20 cellular contexts compared by ENCODE assay signal in genomic region chr2:218024336-218024735, GRCh38. TPM values are rescaled to one million over a fixed set of nuclear protein-coding genes. Genes with fewer than 3 reads are reported as not detected.
A peak's percentile ranks its signal among the peaks of the same experiment; 100 is the strongest.
DNase-seq lines count a peak whose midpoint lies in the region; ATAC-seq and TF ChIP-seq lines count a peak whose summit lies in the region.
"Had no signal": no experiment of that assay in that cellular context is flagged by ENCODE, and none has a peak within 500 bp of the region (broad histone marks: within the 10 kb centered on the region; RNA-seq: fewer than 3 reads in every experiment).

No MANE protein-coding gene starts in this region.

- H3K4me1 Mint-ChIP-seq in H9 (peaks cover 23 to 45% of the 10 kb centered on the region in 2 experiments), activated B cell treated with CpG ODN at 0.5 μM for 24 hours (peaks cover 6% of the 10 kb centered on the region)
- H3K4me1 Mint-ChIP-seq: activated naive CD4-positive, alpha-beta T cell treated with anti-CD3 and anti-CD28 coated beads, Interleukin-2, amount 50 U/mL, for 24 hours had no signal

- no peaks in the 10 kb centered on the region for H3K79me1 ChIP-seq in H9 (ENCODE audit: insufficient read depth, low read depth, low read length, poor library complexity, severe bottlenecking)

- H2BK12ac ChIP-seq in H9 (ENCODE audit: insufficient read length, low read depth, low read length), result no peak overlapping the region

- H3K27ac ChIP-seq in H9 (ENCODE audit: insufficient read length, low read depth, low read length) (no peak overlapping the region), left ventricle myocardium inferior (replicated peaks) (peak overlapping the region; percentile 89), spleen (no peak overlapping the region)
- H3K27ac ChIP-seq: KMS-11, testis had no signal

- intact Hi-C loops in activated B cell treated with CpG ODN at 0.5 μM for 24 hours (cut with micrococcal nuclease) (no loop called here), left ventricle myocardium inferior (cut with micrococcal nuclease) (no loop called here), spleen (cut with DNase I; ENCODE audit: low total_unique reads) (no loop called here)

- peak; percentile 16 for DNase-seq in H9
- peak; percentile 12 for DNase-seq in activated B cell treated with CpG ODN at 0.5 μM for 24 hours
- peak; percentile 40 for DNase-seq in left ventricle myocardium inferior
- DNase-seq in spleen, result peak; percentile 63
- DNase-seq in NCI-H128 (lab: John Stamatoyannopoulos, UW; ENCODE audit: unreplicated experiment), result no peak
- DNase-seq in NCI-H2107 treated with DMSO at 0.1 percent for 48 hours (lab: John Stamatoyannopoulos, UW; ENCODE audit: unreplicated experiment), result no peak
- DNase-seq: activated CD4-positive, alpha-beta T cell treated with anti-CD3 and anti-CD28 coated beads, Interleukin-2, amount 50 U/mL, for 48 hours; EL; mesenchymal stem cell; NCI-H2029 treated with DMSO at 0.1 percent for 48 hours; NCI-H524 treated with DMSO at 0.1 percent for 48 hours had no signal

- H3K4me3 ChIP-seq in left ventricle myocardium inferior (no peak overlapping the region), spleen (no peak overlapping the region)
- H3K4me3 ChIP-seq: GM23338, testis had no signal

- no peaks in the 10 kb centered on the region for H3K23me2 ChIP-seq in H9 (ENCODE audit: insufficient read length, low read depth, low read length, poor library complexity, severe bottlenecking)

- H3K9ac ChIP-seq in H9 (ENCODE audit: extremely low read depth, insufficient read length, low read length), result no peak overlapping the region
- H3K9ac ChIP-seq: KMS-11 had no signal

- no peak for ATAC-seq in activated B cell treated with CpG ODN at 0.5 μM for 24 hours (ENCODE audit: low read depth)
- no peak for ATAC-seq in GM19023 (IDR thresholded peaks at IDR 0.05; ENCODE audit: unreplicated experiment)
- ATAC-seq: GM23338 had no signal

- H3K27me3 ChIP-seq in H9 (ENCODE audit: insufficient read depth, low read length), result no peaks in the 10 kb centered on the region
- no peaks in the 10 kb centered on the region for H3K27me3 ChIP-seq in left ventricle myocardium inferior (ENCODE audit: low read depth)
- H3K27me3 ChIP-seq in spleen (replicated peaks in 1 of 7), result no peaks in the 10 kb centered on the region
- H3K27me3 ChIP-seq: testis had no signal

- H2AK5ac ChIP-seq in H9 (ENCODE audit: insufficient read length, low read length), result no peak overlapping the region

- H3K36me3 ChIP-seq in left ventricle myocardium inferior (no peaks in the 10 kb centered on the region), spleen (no peaks in the 10 kb centered on the region)

- H3K9me3 ChIP-seq in H9 (ENCODE audit: control insufficient read depth, low read depth, low read length), result no peaks in the 10 kb centered on the region
- H3K9me3 ChIP-seq in left ventricle myocardium inferior (replicated peaks), result no peaks in the 10 kb centered on the region
- no peaks in the 10 kb centered on the region for H3K9me3 ChIP-seq in spleen
- H3K9me3 ChIP-seq: testis had no signal

- H3K36me3 Mint-ChIP-seq in H9 (ENCODE audit: insufficient read depth in 1 of 3, low read depth in 3 of 3) (no peaks in the 10 kb centered on the region), activated B cell treated with CpG ODN at 0.5 μM for 24 hours (ENCODE audit: low read depth) (no peaks in the 10 kb centered on the region)
- H3K36me3 Mint-ChIP-seq: activated naive CD4-positive, alpha-beta T cell treated with anti-CD3 and anti-CD28 coated beads, Interleukin-2, amount 50 U/mL, for 24 hours had no signal

- H3K23ac ChIP-seq in H9 (ENCODE audit: insufficient read length, low read depth, low read length), result no peak overlapping the region

- no peak overlapping the region for H3T11ph ChIP-seq in H9 (ENCODE audit: low read length)

- H3K4me2 ChIP-seq in H9 (ENCODE audit: insufficient read depth, insufficient read length, low read length), result no peak overlapping the region
- H3K4me2 ChIP-seq: GM23338, KMS-11 had no signal

- H3K27me3 Mint-ChIP-seq in H9 (ENCODE audit: low read depth) (peaks cover 8% of the 10 kb centered on the region), activated B cell treated with CpG ODN at 0.5 μM for 24 hours (no peaks in the 10 kb centered on the region)
- H3K27me3 Mint-ChIP-seq: activated naive CD4-positive, alpha-beta T cell treated with anti-CD3 and anti-CD28 coated beads, Interleukin-2, amount 50 U/mL, for 24 hours had no signal

- H3K4me1 ChIP-seq in H9 (ENCODE audit: insufficient read depth, low read length), result peaks cover 3% of the 10 kb centered on the region; the same call in 1 of the 2 replicates
- peaks cover 95% of the 10 kb centered on the region for H3K4me1 ChIP-seq in left ventricle myocardium inferior
- peaks cover 0 to 5% (median 0%) of the 10 kb centered on the region in 6 donors for H3K4me1 ChIP-seq in spleen

- TF ChIP-seq CTCF in H9 (conservative IDR thresholded peaks at IDR 0.05) (no peak), activated B cell treated with CpG ODN at 0.5 μM for 24 hours (IDR thresholded peaks at IDR 0.05) (no peak), left ventricle myocardium inferior (IDR thresholded peaks at IDR 0.05; ENCODE audit: borderline replicate concordance) (no peak), spleen (IDR thresholded peaks at IDR 0.05 in 8 of 11, conservative IDR thresholded peaks at IDR 0.05 in 3 of 11) (no peak)

- no peak overlapping the region for H2BK120ac ChIP-seq in H9 (ENCODE audit: low read depth, low read length, poor library complexity, severe bottlenecking)

- CTCF ChIA-PET in activated B cell treated with CpG ODN at 0.5 μM for 24 hours (lab: Charles Lee), result interaction anchor here (1.2 kb wide), 1 partner anchor 234 kb away, joined by 4 read pairs; no protein-coding TSS in a partner anchor

- no peak overlapping the region for H3K18ac ChIP-seq in H9 (ENCODE audit: insufficient read length, low read depth, low read length)

- no peak overlapping the region for H2BK20ac ChIP-seq in H9 (ENCODE audit: low read depth, low read length, poor library complexity, severe bottlenecking)

- peak overlapping the region in 1 of 3 experiments; percentile 60; a peak in 1 of 7 replicates for H3K27ac Mint-ChIP-seq in H9
- H3K27ac Mint-ChIP-seq in activated B cell treated with CpG ODN at 0.5 μM for 24 hours, result no peak overlapping the region
- H3K27ac Mint-ChIP-seq: activated naive CD4-positive, alpha-beta T cell treated with anti-CD3 and anti-CD28 coated beads, Interleukin-2, amount 50 U/mL, for 24 hours; GM23338; nephron; progenitor cell of endocrine pancreas had no signal

- H3K4me3 Mint-ChIP-seq in H9, result no peak overlapping the region
- H3K4me3 Mint-ChIP-seq in activated B cell treated with CpG ODN at 0.5 μM for 24 hours, result no peak overlapping the region
- H3K4me3 Mint-ChIP-seq: activated naive CD4-positive, alpha-beta T cell treated with anti-CD3 and anti-CD28 coated beads, Interleukin-2, amount 50 U/mL, for 24 hours; GM23338; nephron had no signal

- TF ChIP-seq POLR2A in spleen (IDR thresholded peaks at IDR 0.05), result no peak

- no peak overlapping the region for H3K14ac ChIP-seq in H9 (ENCODE audit: insufficient read depth, low read length)

- H4K5ac ChIP-seq in H9 (ENCODE audit: insufficient read length, low read depth, low read length), result no peak overlapping the region

- H2BK15ac ChIP-seq in H9 (ENCODE audit: low read depth, low read length), result no peak overlapping the region

- no peak overlapping the region for H2AFZ ChIP-seq in H9 (ENCODE audit: low read length)
- H2AFZ ChIP-seq: GM23338 had no signal

- no CpG with 5 or more reads among the region's 2 CpGs for WGBS in H9 (ENCODE audit: extremely low coverage, insufficient read length, low lambda C conversion rate)
- WGBS in spleen, 5 donors, result 74 to 89% (median 80%) methylated on average over 2 of the region's 2 CpGs

- no peaks in the 10 kb centered on the region for H3K9me3 Mint-ChIP-seq in H9
- H3K9me3 Mint-ChIP-seq in activated B cell treated with CpG ODN at 0.5 μM for 24 hours, result no peaks in the 10 kb centered on the region
- H3K9me3 Mint-ChIP-seq: activated naive CD4-positive, alpha-beta T cell treated with anti-CD3 and anti-CD28 coated beads, Interleukin-2, amount 50 U/mL, for 24 hours; GM23338; nephron had no signal

- H2BK5ac ChIP-seq in H9 (ENCODE audit: insufficient read length, low read length), result no peak overlapping the region

- H3K4ac ChIP-seq in H9 (ENCODE audit: low read depth, low read length), result no peak overlapping the region

- POLR2A ChIA-PET in activated B cell treated with CpG ODN at 0.5 μM for 24 hours (lab: Charles Lee), result no interaction called here

- H3K56ac ChIP-seq in H9 (ENCODE audit: insufficient read length, low read depth, low read length), result no peak overlapping the region

- H3K79me2 ChIP-seq in H9 (ENCODE audit: insufficient read depth, low read length), result no peaks in the 10 kb centered on the region

- no peak overlapping the region for H4K91ac ChIP-seq in H9 (ENCODE audit: insufficient read length, low read depth, low read length)

- H4K8ac ChIP-seq in H9 (replicated peaks; ENCODE audit: insufficient read length, low read depth, low read length), result no peak overlapping the region

- H4K20me1 ChIP-seq in H9 (ENCODE audit: control insufficient read depth, insufficient read depth, insufficient read length), result no peaks in the 10 kb centered on the region

RNA-seq across cellular contexts. Expression of gene TNS1, which starts 21.5 kb away (rescaled TPM):
- total RNA-seq in H9 (2021) (3.2 and 3.4 TPM in 2 replicates), activated B cell treated with CpG ODN at 0.5 μM for 24 hours (0.10 and 0.13 TPM in 2 replicates), left ventricle myocardium inferior (828 TPM), spleen (100 to 1,000 TPM; 170 to 580 (median 273) TPM)
- polyA plus RNA-seq in spleen, result 10 to 100 TPM in 1 of 3 donors, 1 to 10 TPM in 2; 6.9 to 48.7 (median 8.6) TPM

RNA-seq across cellular contexts. Expression of gene RUFY4, which starts 44.7 kb away (rescaled TPM):
- total RNA-seq in H9 (2021) (0.44 and 0.66 TPM in 2 replicates), activated B cell treated with CpG ODN at 0.5 μM for 24 hours (0.53 TPM in 1 of 2 replicates, not detected in the other), left ventricle myocardium inferior (not detected), spleen (1 to 10 TPM; 2.0 to 4.5 (median 2.6) TPM)
- 1 to 10 TPM in 2 of 3 donors, under 1 TPM in 1; 0.32 to 3.7 (median 2.7) TPM for polyA plus RNA-seq in spleen
- total RNA-seq: GM23338, HT-29, kidney epithelial cell, progenitor cell of endocrine pancreas had no signal

Comparison
In these comparisons a context has a peak if more than half of its experiments do, and no peak if none do; other contexts are left out.
1. DNase-seq: peak in H9 (single experiment), activated B cell treated with CpG ODN at 0.5 μM for 24 hours (single experiment), left ventricle myocardium inferior (single experiment) and spleen (single experiment); none in NCI-H128 (single experiment) and NCI-H2107 treated with DMSO at 0.1 percent for 48 hours (single experiment).
2. RNA of gene TNS1, which starts 21.5 kb away (total RNA-seq): 828 TPM in left ventricle myocardium inferior (single experiment) and 170 to 580 TPM in spleen; 3.2 to 3.4 TPM in H9 and 0.10 to 0.13 TPM in activated B cell treated with CpG ODN at 0.5 μM for 24 hours; every median in the first group is over 10 times any median in the second.